16 cellular contexts compared by ENCODE assay signal in the genomic region with DNA sequence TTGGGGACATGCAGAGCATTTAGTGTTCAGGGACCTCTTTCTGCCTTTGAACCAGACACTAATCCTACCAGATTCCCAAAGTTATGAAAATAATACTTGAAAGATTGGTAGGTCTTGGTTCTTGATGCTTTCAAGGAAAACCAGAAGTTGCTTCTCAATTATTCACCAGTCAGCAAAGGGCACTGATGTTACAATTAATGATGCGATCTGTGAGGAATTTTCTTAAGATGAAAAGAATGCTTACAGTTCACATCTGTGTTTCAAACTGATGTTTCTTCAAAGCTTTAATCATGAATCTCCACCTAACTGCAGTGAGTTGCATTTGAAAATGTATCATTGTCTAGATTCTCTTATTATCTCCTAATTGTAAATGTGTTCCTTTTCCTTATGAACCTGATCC.
DNase-seq lines count a peak whose midpoint lies in the region; ATAC-seq and TF ChIP-seq lines count a peak whose summit lies in the region.
"Had no signal": no experiment of that assay in that cellular context is flagged by ENCODE, and none has a peak within 500 bp of the region (broad histone marks: within the 10 kb centered on the region; RNA-seq: fewer than 3 reads in every experiment).

No MANE protein-coding gene starts in this region.

- POLR2A ChIA-PET in PC-9 (lab: Charles Lee; ENCODE audit: unreplicated experiment): no interaction called here

- H3K4me1 ChIP-seq in PC-9 (replicated peaks; ENCODE audit: insufficient read depth): no peaks in the 10 kb centered on the region
- H3K4me1 ChIP-seq in right lobe of liver: no peaks in the 10 kb centered on the region

- no peak for ATAC-seq in right lobe of liver

- H3K4me3 ChIP-seq in fibroblast of pulmonary artery (replicated peaks; ENCODE audit: low read depth, low read length): no peak overlapping the region
- H3K4me3 ChIP-seq in PC-9: no peak overlapping the region
- H3K4me3 ChIP-seq in right lobe of liver: no peak overlapping the region

- H4K20me1 ChIP-seq in PC-9 (ENCODE audit: insufficient read depth): no peaks in the 10 kb centered on the region

- intact Hi-C loops in PC-9 (cut with micrococcal nuclease; ENCODE audit: unreplicated experiment) (no loop called here), right lobe of liver (cut with DNase I) (no loop called here)

- H3K9me2 ChIP-seq in PC-9 (ENCODE audit: insufficient read depth): no peaks in the 10 kb centered on the region

- BruUV-seq in PC-9 (replicated peaks; lab: Mats Ljungman, UMichigan): no TSS peak

- WGBS in right lobe of liver (ENCODE audit: insufficient coverage, low coverage, low lambda C conversion rate, missing lambda C conversion rate): 83% methylated on average over 1 of the region's 1 CpG

- DNase-seq in ELR (ENCODE audit: low read depth) (peak; percentile 16), amniotic epithelial cell (ENCODE audit: low read depth) (peak; percentile 18), fibroblast of pulmonary artery (ENCODE audit: low read depth) (peak; percentile 3), PC-9 (no peak), right lobe of liver (no peak)
- no peak for DNase-seq in effector CD4-positive, alpha-beta T cell
- no peak for DNase-seq in activated CD4-positive, alpha-beta T cell treated with anti-CD3 and anti-CD28 coated beads for 48 hours
- DNase-seq: COR-L47, DMS 273 treated with DMSO at 0.1 percent for 48 hours, DND-41, GF-D8, H9, NCI-H1694 treated with DMSO at 0.1 percent for 48 hours, NCI-H510A, NCI-H748 treated with DMSO at 0.1 percent for 48 hours, Right ventricle myocardium superior had no signal

- no peak overlapping the region for H2AFZ ChIP-seq in PC-9

- H3K27me3 ChIP-seq in PC-9 (ENCODE audit: insufficient read depth, low read depth) (no peaks in the 10 kb centered on the region), right lobe of liver (no peaks in the 10 kb centered on the region)

- H3K27ac ChIP-seq in PC-9: no peak overlapping the region
- H3K27ac ChIP-seq in right lobe of liver: no peak overlapping the region

- CTCF ChIA-PET in PC-9 (lab: Charles Lee): no interaction called here

- TF ChIP-seq CTCF in fibroblast of pulmonary artery (IDR thresholded peaks at IDR 0.05; ENCODE audit: low read length, missing control alignments) (no peak), PC-9 (conservative IDR thresholded peaks at IDR 0.05) (no peak), right lobe of liver (IDR thresholded peaks at IDR 0.05) (no peak)

- no peaks in the 10 kb centered on the region for H3F3A ChIP-seq in PC-9 (ENCODE audit: insufficient read depth, low read depth)

- no peaks in the 10 kb centered on the region for H3K79me2 ChIP-seq in PC-9 (ENCODE audit: low read depth)

- TF ChIP-seq POLR2A in right lobe of liver (IDR thresholded peaks at IDR 0.05): no peak

- H3K9me3 ChIP-seq in PC-9 (ENCODE audit: insufficient read depth, low read depth) (no peaks in the 10 kb centered on the region; the same call in 1 of the 2 replicates), right lobe of liver (no peaks in the 10 kb centered on the region)

- no peak overlapping the region for H3K4me2 ChIP-seq in PC-9

- no peaks in the 10 kb centered on the region for H3K36me3 ChIP-seq in PC-9 (ENCODE audit: low read depth)
- H3K36me3 ChIP-seq in right lobe of liver: no peaks in the 10 kb centered on the region

Comparison
In these comparisons a context has a peak if more than half of its experiments do, and no peak if none do; other contexts are left out.
1. DNase-seq: peak in ELR (single experiment), amniotic epithelial cell (single experiment) and fibroblast of pulmonary artery (single experiment); none in PC-9 (0 of 2), effector CD4-positive, alpha-beta T cell (single experiment), right lobe of liver (0 of 3) and activated CD4-positive, alpha-beta T cell treated with anti-CD3 and anti-CD28 coated beads for 48 hours (single experiment).